8 cellular contexts compared by ENCODE assay signal in the genomic region with DNA sequence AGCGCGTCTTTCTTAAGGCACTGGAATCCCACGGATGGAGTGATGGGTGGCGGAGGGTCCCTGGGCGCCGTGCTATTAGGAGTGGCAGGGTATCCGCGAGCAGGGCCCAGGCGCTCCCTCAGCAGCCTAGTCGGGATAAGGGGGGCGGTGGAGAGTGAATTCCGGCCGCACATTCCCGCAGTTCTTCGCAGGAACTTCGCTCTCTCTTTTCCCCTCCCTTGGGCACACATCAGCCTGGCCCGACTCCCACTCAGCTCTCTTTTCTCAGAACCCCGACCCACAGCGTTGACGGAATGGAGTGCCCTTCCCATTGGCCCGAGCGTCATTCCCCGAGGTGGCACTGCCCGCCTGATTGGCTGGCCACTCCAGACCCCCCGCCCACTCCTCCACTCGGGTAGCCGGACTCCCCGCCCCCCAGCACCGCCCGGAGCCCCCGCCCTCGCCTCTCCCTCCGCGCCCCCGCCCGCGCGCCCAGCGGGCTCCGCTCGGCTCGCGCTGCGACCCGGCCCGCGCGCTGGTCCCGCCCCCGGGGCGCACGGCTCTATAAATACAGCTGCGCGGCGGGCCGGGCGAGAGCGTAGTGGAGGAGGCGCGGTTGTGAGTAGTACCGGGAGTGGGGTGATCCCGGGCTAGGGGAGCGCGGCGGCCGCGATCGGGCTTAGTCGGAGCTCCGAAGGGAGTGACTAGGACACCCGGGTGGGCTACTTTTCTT. TPM values are rescaled to one million over a fixed set of nuclear protein-coding genes. Genes with fewer than 3 reads are reported as not detected.
DNase-seq lines count a peak whose midpoint lies in the region; ATAC-seq and TF ChIP-seq lines count a peak whose summit lies in the region.

A gene with protein sequence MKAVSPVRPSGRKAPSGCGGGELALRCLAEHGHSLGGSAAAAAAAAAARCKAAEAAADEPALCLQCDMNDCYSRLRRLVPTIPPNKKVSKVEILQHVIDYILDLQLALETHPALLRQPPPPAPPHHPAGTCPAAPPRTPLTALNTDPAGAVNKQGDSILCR (plus strand): TSS at position 572 of the 712 bp plus-strand sequence. CDS start 385 bp downstream, outside the sequence.

- intact Hi-C loops in spleen (cut with DNase I; ENCODE audit: low total_unique reads): no loop called here

- H3K27me3 Mint-ChIP-seq in T-helper 17 cell: peaks cover 40% of the 10 kb centered on the region

- no peak within 1 kb of the TSS for H3K27ac Mint-ChIP-seq in T-helper 17 cell

- peak within 1 kb of the TSS; percentile 82 for H3K4me3 ChIP-seq in coronary artery
- peak within 1 kb of the TSS; percentile 55 for H3K4me3 ChIP-seq in kidney epithelial cell (ENCODE audit: low read depth, low read length)
- H3K4me3 ChIP-seq in spleen: peak within 1 kb of the TSS; percentile 20 to 68 (median 40)

- peaks cover 3% of the 10 kb centered on the region for H3K4me1 Mint-ChIP-seq in T-helper 17 cell

- H3K4me3 Mint-ChIP-seq in T-helper 17 cell: no peak within 1 kb of the TSS

- WGBS in spleen, 5 donors: 5 to 15% (median 9%) methylated on average over 32 to 71 of the region's 71 CpGs

- H3K36me3 ChIP-seq in kidney epithelial cell (ENCODE audit: control insufficient read depth, insufficient read depth, low read length) (no peaks in the 10 kb centered on the region), spleen (no peaks in the 10 kb centered on the region)

- peak in 1 of 3 donors; percentile 63 for TF ChIP-seq POLR2A in spleen (IDR thresholded peaks at IDR 0.05)

- H3K9me3 ChIP-seq in spleen (peaks cover 0 to 11% (median 0%) of the 10 kb centered on the region in 8 donors), T-helper 17 cell (ENCODE audit: control insufficient read depth, low read length, poor library complexity, severe bottlenecking) (no peaks in the 10 kb centered on the region)

- ATAC-seq in HG02763 (IDR thresholded peaks at IDR 0.05; ENCODE audit: unreplicated experiment) (no peak), T-helper 17 cell (no peak)

- H3K27me3 ChIP-seq in kidney epithelial cell (ENCODE audit: control insufficient read depth, insufficient read depth, low read length) (no peaks in the 10 kb centered on the region), spleen (replicated peaks in 1 of 7) (peaks cover 2 to 86% (median 37%) of the 10 kb centered on the region in 7 donors)

- H3K27ac ChIP-seq in coronary artery: peak within 1 kb of the TSS; percentile 98 to 99
- peak within 1 kb of the TSS; percentile 53 to 86 (median 81) for H3K27ac ChIP-seq in spleen

- TF ChIP-seq CTCF in coronary artery (IDR thresholded peaks at IDR 0.05) (no peak), kidney epithelial cell (IDR thresholded peaks at IDR 0.05; ENCODE audit: insufficient read depth, low read length, poor library complexity, severe bottlenecking) (no peak), spleen (IDR thresholded peaks at IDR 0.05 in 8 of 11, conservative IDR thresholded peaks at IDR 0.05 in 3 of 11) (no peak)

- peaks cover 0 to 20% (median 14%) of the 10 kb centered on the region in 6 donors for H3K4me1 ChIP-seq in spleen

- DNase-seq in EH (ENCODE audit: low read depth) (peak; percentile 98), NCI-H226 (peak; percentile 97), coronary artery (ENCODE audit: low spot score) (peak; percentile 99), kidney epithelial cell (ENCODE audit: low read depth) (peak; percentile 53), spleen (no peak), activated T-cell treated with anti-CD3 and anti-CD28 coated beads for 4 hours (no peak), T-helper 17 cell (no peak)

- no peaks in the 10 kb centered on the region for H3K36me3 Mint-ChIP-seq in T-helper 17 cell (ENCODE audit: low read depth)

RNA-seq across cellular contexts. Expression of the gene that starts here (rescaled TPM):
- total RNA-seq in kidney epithelial cell: 16.3 and 17.3 TPM in 2 replicates
- 10 to 100 TPM; 14.4 to 29.1 (median 19.6) TPM for total RNA-seq in spleen
- 1 to 10 TPM; 7.8 to 9.1 (median 8.3) TPM for polyA plus RNA-seq in spleen
- not detected for total RNA-seq in T-helper 17 cell

Comparison
In these comparisons a context has a peak if more than half of its experiments do, and no peak if none do; other contexts are left out.
1. RNA of the gene that starts here (total RNA-seq): 14.4 to 29.1 TPM in spleen and 16.3 to 17.3 TPM in kidney epithelial cell; not detected in T-helper 17 cell; every median in the first group is over 10 times any median in the second.
2. DNase-seq: peak in EH (single experiment), NCI-H226 (single experiment), coronary artery (single experiment) and kidney epithelial cell (single experiment); none in spleen (single experiment), activated T-cell treated with anti-CD3 and anti-CD28 coated beads for 4 hours (single experiment) and T-helper 17 cell (0 of 3).
3. Peak in every context shown above with its lines, with median percentiles within 50 percentile points of each other: H3K4me3 ChIP-seq.